Comparison of ENCODE assay signal across 23 cellular contexts in the genomic region with DNA sequence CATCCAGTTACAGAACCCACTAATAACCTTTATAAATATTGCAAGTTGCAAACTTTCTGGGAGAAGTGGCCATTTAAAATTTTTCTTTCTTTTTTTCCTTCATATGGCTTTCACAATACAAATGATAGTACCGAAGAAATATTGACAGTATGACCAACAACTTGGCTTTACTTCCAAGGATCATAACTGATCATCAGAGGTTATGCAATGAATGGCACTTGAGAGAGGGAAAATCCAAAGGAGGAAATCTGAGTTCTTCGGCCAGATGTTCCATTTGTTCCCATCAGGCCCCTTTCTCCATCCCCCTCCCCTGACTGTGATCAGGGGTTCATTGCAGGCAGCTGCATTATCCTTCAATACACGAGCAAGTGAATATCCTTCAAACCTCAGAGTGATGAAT.
"Had no signal": no experiment of that assay in that cellular context is flagged by ENCODE, and none has a peak within 500 bp of the region (broad histone marks: within the 10 kb centered on the region; RNA-seq: fewer than 3 reads in every experiment).

No MANE protein-coding gene starts in this region.

- DNase-seq: activated B cell treated with CpG ODN at 0.5 μM for 24 hours; activated CD4-positive, alpha-beta memory T cell treated with anti-CD3 and anti-CD28 coated beads, Interleukin-2, amount 10 ng/mL, durations not matched to agents 7 days and 5 days; activated CD4-positive, alpha-beta T cell treated with anti-CD3 and anti-CD28 coated beads for 48 hours; activated CD8-positive, alpha-beta memory T cell treated with anti-CD3 and anti-CD28 coated beads, Interleukin-2, amount 10 ng/mL, durations not matched to agents 7 days and 5 days; activated naive CD4-positive, alpha-beta T cell; activated naive CD8-positive, alpha-beta T cell treated with anti-CD3 and anti-CD28 coated beads, Interleukin-2, amount 10 ng/mL, durations not matched to agents 7 days and 5 days; aorta; effector CD8-positive, alpha-beta T cell; heart left ventricle; left lung; mammary epithelial cell; nephron progenitor cell; occipital lobe; retina; stimulated activated CD4-positive, alpha-beta T cell treated with anti-CD3 and anti-CD28 coated beads, Interleukin-15, amount 100 ng/mL, for 24 hours; stimulated activated CD4-positive, alpha-beta T cell treated with anti-CD3 and anti-CD28 coated beads, Interleukin-2, amount 100 ng/mL, for 48 hours; stimulated activated naive CD8-positive, alpha-beta T cell treated with anti-CD3 and anti-CD28 coated beads, Interleukin-15, amount 100 ng/mL, for 72 hours; trophoblast cell had no signal

- H3K4me1 ChIP-seq: left lung had no signal

- H3K9me3 ChIP-seq: gastroesophageal sphincter, heart left ventricle, left lung, vagina had no signal

- H3K9me3 Mint-ChIP-seq: activated B cell treated with CpG ODN at 0.5 μM for 24 hours; activated CD4-positive, alpha-beta memory T cell treated with anti-CD3 and anti-CD28 coated beads, Interleukin-2, amount 10 ng/mL, durations not matched to agents 7 days and 5 days; activated naive CD8-positive, alpha-beta T cell treated with anti-CD3 and anti-CD28 coated beads, Interleukin-2, amount 10 ng/mL, durations not matched to agents 7 days and 5 days; stimulated activated naive CD8-positive, alpha-beta T cell treated with anti-CD3 and anti-CD28 coated beads, Interleukin-15, amount 100 ng/mL, for 72 hours; T-helper 2 cell treated with Interferon-gamma antibody and Interleukin-4, amounts not matched to agents 5 μg/mL and 100 μg/mL, for 36 hours had no signal

- H3K36me3 Mint-ChIP-seq: activated CD8-positive, alpha-beta memory T cell treated with anti-CD3 and anti-CD28 coated beads, Interleukin-2, amount 10 ng/mL, durations not matched to agents 7 days and 5 days; activated naive CD8-positive, alpha-beta T cell treated with anti-CD3 and anti-CD28 coated beads, Interleukin-2, amount 10 ng/mL, durations not matched to agents 7 days and 5 days had no signal

- H3K36me3 ChIP-seq: gastroesophageal sphincter, heart left ventricle, left lung, vagina had no signal

- H3K27me3 ChIP-seq: gastroesophageal sphincter, heart left ventricle, left lung, vagina had no signal

- H3K27me3 Mint-ChIP-seq: activated B cell treated with CpG ODN at 0.5 μM for 24 hours had no signal

- H3K4me1 Mint-ChIP-seq: activated naive CD8-positive, alpha-beta T cell treated with anti-CD3 and anti-CD28 coated beads, Interleukin-2, amount 10 ng/mL, durations not matched to agents 7 days and 5 days; stimulated activated naive CD8-positive, alpha-beta T cell treated with anti-CD3 and anti-CD28 coated beads, Interleukin-15, amount 100 ng/mL, for 72 hours had no signal

- ATAC-seq: activated CD8-positive, alpha-beta memory T cell treated with anti-CD3 and anti-CD28 coated beads, Interleukin-2, amount 10 ng/mL, durations not matched to agents 7 days and 5 days; esophagus mucosa; gastroesophageal sphincter; heart left ventricle; left lung; stimulated activated naive CD8-positive, alpha-beta T cell treated with anti-CD3 and anti-CD28 coated beads, Interleukin-15, amount 100 ng/mL, for 72 hours had no signal

- H3K27ac ChIP-seq: gastroesophageal sphincter, heart left ventricle, left lung, skin epidermis, vagina had no signal

- H3K27ac Mint-ChIP-seq: activated B cell treated with CpG ODN at 0.5 μM for 24 hours; activated CD4-positive, alpha-beta memory T cell treated with anti-CD3 and anti-CD28 coated beads, Interleukin-2, amount 10 ng/mL, durations not matched to agents 7 days and 5 days; activated CD8-positive, alpha-beta memory T cell treated with anti-CD3 and anti-CD28 coated beads, Interleukin-2, amount 10 ng/mL, durations not matched to agents 7 days and 5 days; activated naive CD8-positive, alpha-beta T cell treated with anti-CD3 and anti-CD28 coated beads, Interleukin-2, amount 10 ng/mL, durations not matched to agents 7 days and 5 days; nephron progenitor cell; stimulated activated naive CD8-positive, alpha-beta T cell treated with anti-CD3 and anti-CD28 coated beads, Interleukin-15, amount 100 ng/mL, for 72 hours; T-helper 2 cell treated with Interferon-gamma antibody and Interleukin-4, amounts not matched to agents 5 μg/mL and 100 μg/mL, for 36 hours had no signal

- H3K4me3 Mint-ChIP-seq: activated B cell treated with CpG ODN at 0.5 μM for 24 hours; activated CD4-positive, alpha-beta memory T cell treated with anti-CD3 and anti-CD28 coated beads, Interleukin-2, amount 10 ng/mL, durations not matched to agents 7 days and 5 days; activated CD8-positive, alpha-beta memory T cell treated with anti-CD3 and anti-CD28 coated beads, Interleukin-2, amount 10 ng/mL, durations not matched to agents 7 days and 5 days; activated naive CD8-positive, alpha-beta T cell treated with anti-CD3 and anti-CD28 coated beads, Interleukin-2, amount 10 ng/mL, durations not matched to agents 7 days and 5 days; nephron progenitor cell; stimulated activated naive CD8-positive, alpha-beta T cell treated with anti-CD3 and anti-CD28 coated beads, Interleukin-15, amount 100 ng/mL, for 72 hours; T-helper 2 cell treated with Interferon-gamma antibody and Interleukin-4, amounts not matched to agents 5 μg/mL and 100 μg/mL, for 36 hours had no signal

- H3K4me3 ChIP-seq: gastroesophageal sphincter, heart left ventricle, left lung, skin epidermis, vagina had no signal
